In the genomic region with DNA sequence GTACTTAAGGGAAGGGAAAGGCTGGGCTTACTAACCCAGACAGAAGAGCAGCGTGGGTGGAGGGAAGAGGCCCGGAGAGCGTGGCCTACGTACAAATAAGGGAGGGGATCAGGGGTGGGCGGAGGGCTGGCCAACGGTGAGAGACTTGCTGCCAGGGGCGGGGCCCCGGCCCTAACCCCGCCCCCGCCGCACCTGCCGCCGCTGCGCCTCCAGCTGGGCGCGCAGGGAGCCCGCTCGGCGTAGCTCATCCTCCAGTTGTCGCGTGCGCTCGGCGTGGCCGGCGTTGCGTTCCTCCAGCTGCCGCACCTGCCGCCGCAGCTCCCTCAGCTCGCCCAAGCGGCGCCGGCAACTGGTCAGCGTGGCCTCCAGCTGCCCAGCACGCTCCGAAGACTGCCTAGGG, we compare ENCODE assay signal across 9 cellular contexts. TPM values are rescaled to one million over a fixed set of nuclear protein-coding genes. Genes with fewer than 3 reads are reported as not detected.
DNase-seq lines count a peak whose midpoint lies in the region; ATAC-seq and TF ChIP-seq lines count a peak whose summit lies in the region.
"Had no signal": no experiment of that assay in that cellular context is flagged by ENCODE, and none has a peak within 500 bp of the region (broad histone marks: within the 10 kb centered on the region; RNA-seq: fewer than 3 reads in every experiment).

No MANE protein-coding gene starts in this region.

- intact Hi-C loops in sciatic nerve (cut with DNase I), result no loop called here
- intact Hi-C loops in heart left ventricle (cut with DNase I), result loop anchor here in 4 of 10 donors (5.0 kb wide), 2 partner anchors 33 to 78 kb away; partner anchors contain the start of genes PRDX2 (in 1 of the 4) and THSD8 (in 1 of the 4)

- H3K4me3 ChIP-seq in H7 (ENCODE audit: insufficient read depth, low read depth, low read length) (no peak overlapping the region; the same call in 1 of the 2 replicates), coronary artery (no peak overlapping the region), heart left ventricle (no peak overlapping the region)
- H3K4me3 ChIP-seq in effector memory CD4-positive, alpha-beta T cell (ENCODE audit: insufficient read depth, low read depth, low read length, poor library complexity, severe bottlenecking), result no peak overlapping the region

- TF ChIP-seq POLR2A in heart left ventricle (IDR thresholded peaks at IDR 0.05), result no peak

- DNase-seq in H7 (peak; percentile 99), coronary artery (ENCODE audit: low spot score) (no peak), HT-29 (ENCODE audit: low spot score) (no peak), sciatic nerve (ENCODE audit: low spot score) (no peak), heart left ventricle (no peak)
- peak in 2 of 3 donors; percentile 48 to 63 for DNase-seq in effector memory CD4-positive, alpha-beta T cell
- DNase-seq in stimulated activated CD4-positive, alpha-beta T cell treated with anti-CD3 and anti-CD28 coated beads, Interleukin-15, amount 100 ng/mL, for 24 hours, result peak; percentile 78

- WGBS in heart left ventricle, 4 donors, result 63 to 68% (median 66%) methylated on average over 28 to 37 of the region's 37 CpGs

- TF ChIP-seq CTCF in coronary artery (IDR thresholded peaks at IDR 0.05), result no peak
- no peak for TF ChIP-seq CTCF in heart left ventricle (IDR thresholded peaks at IDR 0.05)

- H3K27ac ChIP-seq in effector memory CD4-positive, alpha-beta T cell (ENCODE audit: insufficient read depth, low read length, poor library complexity, severe bottlenecking), result no peak overlapping the region
- H3K27ac ChIP-seq in coronary artery (no peak overlapping the region), heart left ventricle (peak overlapping the region in 2 of 12 donors; percentile 9 to 41)

- ATAC-seq in activated CD4-positive, CD25-positive, alpha-beta regulatory T cell treated with anti-CD3 and anti-CD28 coated beads, Interleukin-2, amount 50 U/mL, for 24 hours, result peak; percentile 85 to 90
- ATAC-seq in sciatic nerve (no peak), heart left ventricle (no peak)
- ATAC-seq: left lobe of liver had no signal

- no peaks in the 10 kb centered on the region for H3K9me3 ChIP-seq in effector memory CD4-positive, alpha-beta T cell (ENCODE audit: control insufficient read depth, low read length)
- no peaks in the 10 kb centered on the region for H3K9me3 ChIP-seq in heart left ventricle

- peaks cover 6% of the 10 kb centered on the region for H3K36me3 ChIP-seq in H7 (replicated peaks; ENCODE audit: control insufficient read depth, insufficient read depth, low read length)
- no peaks in the 10 kb centered on the region for H3K36me3 ChIP-seq in effector memory CD4-positive, alpha-beta T cell (ENCODE audit: control insufficient read depth, insufficient read depth, low read length)
- H3K36me3 ChIP-seq in heart left ventricle, result peaks cover 0 to 49% (median 23%) of the 10 kb centered on the region in 9 donors

- peaks cover 7% of the 10 kb centered on the region for H3K4me1 ChIP-seq in effector memory CD4-positive, alpha-beta T cell (ENCODE audit: control insufficient read depth, insufficient read depth, low read length, poor library complexity, severe bottlenecking)
- H3K4me1 ChIP-seq in heart left ventricle, result peaks cover 0 to 59% (median 16%) of the 10 kb centered on the region in 12 donors

- H3K27me3 ChIP-seq in H7 (ENCODE audit: control insufficient read depth, insufficient read depth, low read length) (peaks cover 4% of the 10 kb centered on the region; the same call in 1 of the 2 replicates), heart left ventricle (no peaks in the 10 kb centered on the region)
- H3K27me3 ChIP-seq in effector memory CD4-positive, alpha-beta T cell (replicated peaks; ENCODE audit: control insufficient read depth, insufficient read depth, low read length, poor library complexity, severe bottlenecking), result no peaks in the 10 kb centered on the region

RNA-seq across cellular contexts. Expression of gene HOOK2, which starts 5.7 kb away (rescaled TPM):
- total RNA-seq in H7 (2014; rRNA removed; shearing (Covaris generic)), result 15.4 and 30.4 TPM in 2 replicates
- total RNA-seq in HT-29 (2014; rRNA removed; shearing (Covaris generic)), result 64.1 and 72.2 TPM in 2 replicates
- 45.1 TPM for total RNA-seq in sciatic nerve
- total RNA-seq in heart left ventricle, result 10 to 100 TPM; 45.5 to 90.1 (median 62.6) TPM
- polyA plus RNA-seq in heart left ventricle, result 10 to 100 TPM; 29.9 to 83.5 TPM

RNA-seq across cellular contexts. Expression of gene BEST2, which starts 18.1 kb away (rescaled TPM):
- total RNA-seq in H7 (2014; rRNA removed; shearing (Covaris generic)), result 0.37 and 1.5 TPM in 2 replicates
- 0.37 and 0.48 TPM in 2 replicates for total RNA-seq in HT-29 (2014; rRNA removed; shearing (Covaris generic))
- total RNA-seq in sciatic nerve (not detected), heart left ventricle (not detected)
- polyA plus RNA-seq in heart left ventricle, result not detected
- total RNA-seq: left lobe of liver had no signal

RNA-seq across cellular contexts. Expression of gene JUNB, which starts 21.6 kb away (rescaled TPM):
- 10.0 and 22.6 TPM in 2 replicates for total RNA-seq in H7 (2014; rRNA removed; shearing (Covaris generic))
- 568 and 620 TPM in 2 replicates for total RNA-seq in HT-29 (2014; rRNA removed; shearing (Covaris generic))
- total RNA-seq in sciatic nerve (279 TPM), heart left ventricle (100 to 1,000 TPM in 4 of 9 donors, 10 to 100 TPM in 5; 19.6 to 205 (median 67.6) TPM)
- polyA plus RNA-seq in heart left ventricle, result 10 to 100 TPM; 29.6 to 52.9 TPM

RNA-seq across cellular contexts. Expression of gene PRDX2, which starts 31.9 kb away (rescaled TPM):
- total RNA-seq in H7 (2014; rRNA removed; shearing (Covaris generic)), result 508 and 571 TPM in 2 replicates
- total RNA-seq in HT-29 (2014; rRNA removed; shearing (Covaris generic)), result 378 and 396 TPM in 2 replicates
- total RNA-seq in sciatic nerve (117 TPM), heart left ventricle (1,000 to 10,000 TPM in 2 of 9 donors, 100 to 1,000 TPM in 7; 435 to 1,432 (median 684) TPM)
- polyA plus RNA-seq in heart left ventricle, result 100 to 1,000 TPM; 544 to 645 TPM

RNA-seq across cellular contexts. Expression of gene THSD8, which starts 32.2 kb away (rescaled TPM):
- total RNA-seq in H7 (2014; rRNA removed; shearing (Covaris generic)), result not detected in 2 replicates
- 0.10 TPM in 1 of 2 replicates, not detected in the other for total RNA-seq in HT-29 (2014; rRNA removed; shearing (Covaris generic))
- total RNA-seq in sciatic nerve, result 2.4 TPM
- total RNA-seq in heart left ventricle, result 1 to 10 TPM in 7 of 9 donors, not detected in 2; 1.2 to 6.8 (median 2.2) TPM
- polyA plus RNA-seq in heart left ventricle, result 1 to 10 TPM in 1 of 2 donors, under 1 TPM in 1; 0.35 to 3.2 TPM

Comparison
In these comparisons a context has a peak if more than half of its experiments do, and no peak if none do; other contexts are left out.
1. DNase-seq: peak in H7 (single experiment), effector memory CD4-positive, alpha-beta T cell (2 of 3) and stimulated activated CD4-positive, alpha-beta T cell treated with anti-CD3 and anti-CD28 coated beads, Interleukin-15, amount 100 ng/mL, for 24 hours (single experiment); none in coronary artery (single experiment), HT-29 (single experiment), sciatic nerve (single experiment) and heart left ventricle (0 of 5).
2. ATAC-seq: peak in activated CD4-positive, CD25-positive, alpha-beta regulatory T cell treated with anti-CD3 and anti-CD28 coated beads, Interleukin-2, amount 50 U/mL, for 24 hours (2 of 2); none in sciatic nerve (single experiment) and heart left ventricle (0 of 4).